In the genomic region with DNA sequence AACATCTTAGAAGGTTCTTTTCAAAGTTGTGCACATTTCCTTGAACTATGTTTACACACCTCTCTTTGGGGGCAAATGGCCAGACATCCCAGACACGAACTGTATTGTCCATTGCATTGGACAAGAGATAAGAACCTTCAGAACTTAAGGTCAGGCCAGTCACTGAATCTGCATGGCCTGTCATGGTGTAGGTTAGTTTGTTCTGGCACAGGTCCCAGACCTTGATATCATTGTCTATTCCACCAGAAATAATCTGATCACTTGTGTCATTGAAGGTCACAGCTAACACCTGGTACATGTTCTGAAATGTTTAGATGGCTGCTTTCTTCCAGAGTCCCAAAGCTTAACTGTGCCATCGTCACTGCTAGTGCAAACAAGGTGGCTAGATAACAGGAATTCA, we compare ENCODE assay signal across 15 cellular contexts. TPM values are rescaled to one million over a fixed set of nuclear protein-coding genes. Genes with fewer than 3 reads are reported as not detected.
A peak's percentile ranks its signal among the peaks of the same experiment; 100 is the strongest.
DNase-seq lines count a peak whose midpoint lies in the region; ATAC-seq lines count a peak whose summit lies in the region.
"Had no signal": no experiment of that assay in that cellular context is flagged by ENCODE, and none has a peak within 500 bp of the region (broad histone marks: within the 10 kb centered on the region; RNA-seq: fewer than 3 reads in every experiment).

No MANE protein-coding gene starts in this region.

- DNase-seq in NCI-H510A treated with DMSO at 0.1 percent for 48 hours (lab: John Stamatoyannopoulos, UW), result peak; percentile 18
- DNase-seq in NCI-H510A (lab: John Stamatoyannopoulos, UW), result no peak
- DNase-seq in DMS53 (lab: John Stamatoyannopoulos, UW), result peak; percentile 74
- DNase-seq in NCI-H774 (lab: John Stamatoyannopoulos, UW), result peak; percentile 10
- DNase-seq in left lobe of liver (ENCODE audit: low spot score), result no peak
- DNase-seq in H4 (ENCODE audit: low spot score), result no peak
- DNase-seq in SIG-M5 treated with dmso at 0.1 percent for 504 hours (lab: John Stamatoyannopoulos, UW; ENCODE audit: unreplicated experiment), result no peak
- DNase-seq: KBM-7, NCI-H1417 treated with DMSO at 0.1 percent for 48 hours, NCI-H2107, RPMI8226 had no signal

- ATAC-seq in left lobe of liver, result peak; percentile 48
- no peak for ATAC-seq in GM21717 (IDR thresholded peaks at IDR 0.05; ENCODE audit: unreplicated experiment)
- ATAC-seq: HCT116 had no signal

RNA-seq across cellular contexts. Expression of a gene that starts 55.7 kb away (rescaled TPM):
- total RNA-seq in left lobe of liver, result 0.23 TPM
- 0.10 and 0.33 TPM in 2 replicates for total RNA-seq in H4 (2014; rRNA removed; shearing (Covaris generic))
- total RNA-seq: GM23248, OCI-LY7 had no signal

Comparison
In these comparisons a context has a peak if more than half of its experiments do, and no peak if none do; other contexts are left out.
1. DNase-seq: peak in NCI-H510A treated with DMSO at 0.1 percent for 48 hours (single experiment), DMS53 (single experiment) and NCI-H774 (single experiment); none in NCI-H510A (single experiment), left lobe of liver (single experiment), H4 (single experiment) and SIG-M5 treated with dmso at 0.1 percent for 504 hours (single experiment).